ENCODE assay signal across 23 cellular contexts in the genomic region with DNA sequence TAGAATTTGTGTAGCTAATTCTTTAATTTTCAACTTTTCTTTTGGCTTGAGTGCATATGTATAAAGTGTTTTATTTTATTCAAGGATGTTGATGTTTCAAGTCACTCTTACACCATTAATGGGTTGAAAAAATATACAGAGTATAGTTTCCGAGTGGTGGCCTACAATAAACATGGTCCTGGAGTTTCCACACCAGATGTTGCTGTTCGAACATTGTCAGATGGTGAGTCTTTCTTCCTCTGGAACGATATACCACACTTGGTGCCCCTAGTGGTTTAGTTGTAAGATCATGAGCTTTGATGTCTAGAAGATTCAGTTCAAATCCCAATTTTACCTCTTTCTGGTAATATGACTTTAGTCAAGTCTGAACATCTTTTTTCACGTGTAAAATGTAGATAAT.
"Had no signal": no experiment of that assay in that cellular context is flagged by ENCODE, and none has a peak within 500 bp of the region (broad histone marks: within the 10 kb centered on the region; RNA-seq: fewer than 3 reads in every experiment).

No MANE protein-coding gene starts in this region.

- H3K36me3 ChIP-seq: uterus had no signal

- ATAC-seq: activated T-cell treated with anti-CD3 and anti-CD28 coated beads, Interleukin-2, amount 50 U/mL, for 72 hours; foreskin keratinocyte; left lobe of liver; lower lobe of right lung; sciatic nerve; stimulated activated memory B cell treated with anti-CD40 and anti-IgM and Interleukin-4, amounts not matched to agents 10 μg/mL and 1 μg/mL and 100 μg/mL, for 72 hours had no signal

- H3K4me3 Mint-ChIP-seq: activated CD4-positive, alpha-beta memory T cell treated with anti-CD3 and anti-CD28 coated beads for 36 hours; activated naive CD4-positive, alpha-beta T cell treated with anti-CD3 and anti-CD28 coated beads, Interleukin-2, amount 10 ng/mL, durations not matched to agents 7 days and 5 days; activated T-cell treated with anti-CD3 and anti-CD28 coated beads, Interleukin-2, amount 50 U/mL, for 72 hours; naive B cell; stimulated activated memory B cell treated with anti-CD40 and anti-IgM and Interleukin-4, amounts not matched to agents 10 μg/mL and 1 μg/mL and 100 μg/mL, for 72 hours had no signal

- H3K4me3 ChIP-seq: lower lobe of right lung, smooth muscle cell, transverse colon, uterus had no signal

- DNase-seq: activated CD4-positive, alpha-beta memory T cell treated with anti-CD3 and anti-CD28 coated beads for 36 hours; activated CD4-positive, alpha-beta T cell treated with anti-CD3 and anti-CD28 coated beads for 4 hours; activated CD4-positive, CD25-positive, alpha-beta regulatory T cell; activated effector memory CD4-positive, alpha-beta T cell treated with Interleukin-2 at 50 U/mL for 16 hours; activated naive CD4-positive, alpha-beta T cell treated with anti-CD3 and anti-CD28 coated beads, Interleukin-2, amount 10 ng/mL, durations not matched to agents 7 days and 5 days; activated T-cell treated with anti-CD3 and anti-CD28 coated beads, Interleukin-2, amount 50 U/mL, for 72 hours; amygdala; cerebellar nuclear complex; cortex of kidney; erythroblast; foreskin keratinocyte; lower lobe of right lung; naive B cell; occipital lobe; posterior cingulate gyrus; stimulated activated CD4-positive, alpha-beta T cell treated with anti-CD3 and anti-CD28 coated beads, Interleukin-15, amount 100 ng/mL, for 24 hours; T-helper 9 cell; transverse colon; uterus had no signal

- H3K4me1 ChIP-seq: foreskin keratinocyte, lower lobe of right lung, transverse colon, uterus had no signal

- H3K4me1 Mint-ChIP-seq: activated naive CD4-positive, alpha-beta T cell treated with anti-CD3 and anti-CD28 coated beads, Interleukin-2, amount 10 ng/mL, durations not matched to agents 7 days and 5 days; naive B cell; stimulated activated memory B cell treated with anti-CD40 and anti-IgM and Interleukin-4, amounts not matched to agents 10 μg/mL and 1 μg/mL and 100 μg/mL, for 72 hours had no signal

- H3K27ac Mint-ChIP-seq: activated CD4-positive, alpha-beta memory T cell treated with anti-CD3 and anti-CD28 coated beads for 36 hours; activated naive CD4-positive, alpha-beta T cell treated with anti-CD3 and anti-CD28 coated beads, Interleukin-2, amount 10 ng/mL, durations not matched to agents 7 days and 5 days; activated T-cell treated with anti-CD3 and anti-CD28 coated beads, Interleukin-2, amount 50 U/mL, for 72 hours; naive B cell; stimulated activated memory B cell treated with anti-CD40 and anti-IgM and Interleukin-4, amounts not matched to agents 10 μg/mL and 1 μg/mL and 100 μg/mL, for 72 hours had no signal

- H3K9me3 ChIP-seq: lower lobe of right lung, transverse colon, uterus had no signal

- H3K27me3 Mint-ChIP-seq: activated CD4-positive, alpha-beta memory T cell treated with anti-CD3 and anti-CD28 coated beads for 36 hours; activated naive CD4-positive, alpha-beta T cell treated with anti-CD3 and anti-CD28 coated beads, Interleukin-2, amount 10 ng/mL, durations not matched to agents 7 days and 5 days; stimulated activated memory B cell treated with anti-CD40 and anti-IgM and Interleukin-4, amounts not matched to agents 10 μg/mL and 1 μg/mL and 100 μg/mL, for 72 hours had no signal

- H3K4me2 ChIP-seq: smooth muscle cell had no signal

- H3K9me3 Mint-ChIP-seq: activated CD4-positive, alpha-beta memory T cell treated with anti-CD3 and anti-CD28 coated beads for 36 hours; activated naive CD4-positive, alpha-beta T cell treated with anti-CD3 and anti-CD28 coated beads, Interleukin-2, amount 10 ng/mL, durations not matched to agents 7 days and 5 days; activated T-cell treated with anti-CD3 and anti-CD28 coated beads, Interleukin-2, amount 50 U/mL, for 72 hours; naive B cell; stimulated activated memory B cell treated with anti-CD40 and anti-IgM and Interleukin-4, amounts not matched to agents 10 μg/mL and 1 μg/mL and 100 μg/mL, for 72 hours had no signal

- H3K27ac ChIP-seq: foreskin keratinocyte, lower lobe of right lung, transverse colon, uterus had no signal

- H3K36me3 Mint-ChIP-seq: activated CD4-positive, alpha-beta memory T cell treated with anti-CD3 and anti-CD28 coated beads for 36 hours; activated naive CD4-positive, alpha-beta T cell treated with anti-CD3 and anti-CD28 coated beads, Interleukin-2, amount 10 ng/mL, durations not matched to agents 7 days and 5 days had no signal
